In the genomic region with DNA sequence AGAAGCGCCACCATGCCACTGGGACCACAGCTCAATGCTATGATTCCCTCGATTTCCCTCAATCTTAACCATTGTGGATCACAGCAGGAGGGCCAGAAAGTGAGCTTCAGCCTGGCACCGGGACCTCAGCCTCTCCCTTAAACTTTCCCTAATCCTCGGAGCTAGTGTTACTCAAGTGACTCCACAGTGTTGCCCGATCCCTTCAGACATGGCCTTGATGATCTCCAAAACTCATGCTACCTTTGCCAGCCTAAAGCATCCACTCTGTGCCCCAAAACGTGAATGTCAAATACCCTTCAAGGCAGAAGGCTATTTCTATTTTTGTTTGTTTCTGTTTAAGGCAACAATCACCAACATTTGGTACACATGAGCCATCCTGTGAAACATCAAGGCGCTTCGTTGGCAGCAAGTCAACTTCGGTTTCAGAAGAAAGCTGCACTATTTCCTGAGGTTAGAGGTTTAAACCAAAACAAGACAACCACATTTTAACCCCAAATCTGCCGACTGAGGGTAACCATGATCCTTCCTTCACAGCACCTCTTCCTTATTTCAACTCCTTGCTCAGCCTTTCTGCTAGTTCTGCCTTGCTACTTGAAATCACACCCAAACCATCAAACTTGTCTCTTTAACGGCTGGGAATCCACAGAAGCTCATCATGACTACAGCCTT, we compare ENCODE assay signal across 8 cellular contexts.
DNase-seq lines count a peak whose midpoint lies in the region; ATAC-seq and TF ChIP-seq lines count a peak whose summit lies in the region.

No MANE protein-coding gene starts in this region.

- in situ Hi-C loops in GM13977 (cut with MboI; ENCODE audit: low pct_unique_long_range_greater_than_20kb, low sequenced_read_pairs, unreplicated experiment), result no loop called here

- H3K4me3 ChIP-seq in cardiac fibroblast (replicated peaks in 1 of 2; ENCODE audit: low read depth in 2 of 2, low read length in 2 of 2), result no peak overlapping the region
- H3K4me3 ChIP-seq in ascending aorta, result no peak overlapping the region

- no peak for TF ChIP-seq CTCF in GM13977 (IDR thresholded peaks at IDR 0.05; ENCODE audit: extremely low read depth, insufficient read depth, missing control alignments)
- TF ChIP-seq CTCF in cardiac fibroblast (IDR thresholded peaks at IDR 0.05; ENCODE audit: low read depth, low read length), result no peak
- TF ChIP-seq CTCF in ascending aorta (IDR thresholded peaks at IDR 0.05), result no peak

- H3K36me3 Mint-ChIP-seq in T-cell, result peaks cover 47% of the 10 kb centered on the region

- intact Hi-C loops in ascending aorta (cut with DNase I), result no loop called here

- DNase-seq in GM13977 (ENCODE audit: low spot score) (peak; percentile 23), T-cell (peak; percentile 48 to 87 (median 78)), cardiac fibroblast (ENCODE audit: low read depth in 2 of 2) (peak; percentile 17 to 37), ascending aorta (ENCODE audit: low spot score in 2 of 2) (no peak), HuH-7.5 (ENCODE audit: low spot score) (no peak)
- peak; percentile 15 for DNase-seq in stimulated activated CD8-positive, alpha-beta memory T cell treated with anti-CD3 and anti-CD28 coated beads, Interleukin-4, amount 100 ng/mL, for 24 hours (ENCODE audit: low read depth)

- H3K36me3 ChIP-seq in ascending aorta, result no peaks in the 10 kb centered on the region

- H3K4me3 Mint-ChIP-seq in T-cell, result peak overlapping the region; percentile 74 to 83 (median 75)

- H3K4me1 Mint-ChIP-seq in T-cell, result peaks cover 60 to 70% (median 65%) of the 10 kb centered on the region in 3 donors

- H3K27me3 Mint-ChIP-seq in T-cell, result no peaks in the 10 kb centered on the region

- no peaks in the 10 kb centered on the region for H3K4me1 ChIP-seq in ascending aorta

- no peaks in the 10 kb centered on the region for H3K27me3 ChIP-seq in ascending aorta

- peak overlapping the region; percentile 94 to 95 for H3K27ac Mint-ChIP-seq in T-cell

- ATAC-seq in HG02678 (IDR thresholded peaks at IDR 0.05; ENCODE audit: unreplicated experiment) (peak; percentile 73), T-cell (replicated peaks in 1 of 4) (peak; percentile 93 to 95 (median 94)), esophagus mucosa (no peak)

- H3K27ac ChIP-seq in ascending aorta, result no peak overlapping the region

- no peaks in the 10 kb centered on the region for H3K9me3 Mint-ChIP-seq in T-cell

- H3K9me3 ChIP-seq in ascending aorta, result no peaks in the 10 kb centered on the region

- POLR2A ChIA-PET in T-cell (lab: Charles Lee), result interaction anchor here (0.5 to 0.6 kb wide), 3 partner anchors 23 to 32 kb away, joined by 3 read pairs; no protein-coding TSS in a partner anchor

- CTCF ChIA-PET in T-cell (lab: Charles Lee), result interaction anchor here (0.5 to 1.5 kb wide), 5 partner anchors 26 to 60 kb away, joined by 3 to 10 read pairs (median 3); no protein-coding TSS in a partner anchor

Comparison
In these comparisons a context has a peak if more than half of its experiments do, and no peak if none do; other contexts are left out.
1. DNase-seq: peak in GM13977 (single experiment), T-cell (34 of 34), cardiac fibroblast (2 of 2) and stimulated activated CD8-positive, alpha-beta memory T cell treated with anti-CD3 and anti-CD28 coated beads, Interleukin-4, amount 100 ng/mL, for 24 hours (single experiment); none in ascending aorta (0 of 2) and HuH-7.5 (single experiment).